13 cellular contexts compared by ENCODE assay signal in genomic region chr2:216596234-216596985, GRCh38. TPM values are rescaled to one million over a fixed set of nuclear protein-coding genes. Genes with fewer than 3 reads are reported as not detected.
A peak's percentile ranks its signal among the peaks of the same experiment; 100 is the strongest.
DNase-seq lines count a peak whose midpoint lies in the region; ATAC-seq, FAIRE-seq and TF ChIP-seq lines count a peak whose summit lies in the region.
"Had no signal": no experiment of that assay in that cellular context is flagged by ENCODE, and none has a peak within 500 bp of the region (broad histone marks: within the 10 kb centered on the region; RNA-seq: fewer than 3 reads in every experiment).

No MANE protein-coding gene starts in this region.

- peak overlapping the region; percentile 4 for H2AFZ ChIP-seq in endothelial cell of umbilical vein (ENCODE audit: low read depth, low read length)
- H2AFZ ChIP-seq: parathyroid adenoma had no signal

- DNase-seq in NCI-H1105 treated with DMSO at 0.1 percent for 48 hours (lab: John Stamatoyannopoulos, UW) (peak; percentile 27), NCI-H1105 (lab: John Stamatoyannopoulos, UW) (no peak), NCI-H446 treated with DMSO at 0.1 percent for 48 hours (lab: John Stamatoyannopoulos, UW) (peak; percentile 81), endothelial cell of umbilical vein (ENCODE audit: low read depth, low spot score) (peak; percentile 54), sciatic nerve (ENCODE audit: low spot score) (no peak), Peyer's patch (no peak), kidney (no peak)
- DNase-seq: activated gamma-delta T cell treated with Interleukin-2 at 50 U/mL for 16 hours had no signal

- CTCF ChIA-PET in endothelial cell of umbilical vein (lab: Charles Lee): no interaction called here

- dilution Hi-C loops in endothelial cell of umbilical vein (cut with MboI; ENCODE audit: extremely low pct_ligation_motif_present, low sequenced_read_pairs): no loop called here

- no peaks in the 10 kb centered on the region for H3K79me2 ChIP-seq in endothelial cell of umbilical vein (ENCODE audit: control insufficient read depth, insufficient read depth, low read length)
- H3K79me2 ChIP-seq: parathyroid adenoma had no signal

- no peaks in the 10 kb centered on the region for H4K20me1 ChIP-seq in endothelial cell of umbilical vein (replicated peaks; ENCODE audit: control insufficient read depth, extremely low read depth, insufficient read depth, low read length)

- peaks cover 10% of the 10 kb centered on the region for H3K4me1 ChIP-seq in endothelial cell of umbilical vein (ENCODE audit: control insufficient read depth, extremely low read depth, insufficient read depth, low read length)
- no peaks in the 10 kb centered on the region for H3K4me1 ChIP-seq in Peyer's patch
- H3K4me1 ChIP-seq in kidney (ENCODE audit: control insufficient read depth in 1 of 2, insufficient read depth in 1 of 2, low read depth in 1 of 2, low read length in 2 of 2): peaks cover 7 to 11% of the 10 kb centered on the region in 2 donors
- H3K4me1 ChIP-seq: A549, parathyroid adenoma had no signal

- intact Hi-C loops in endothelial cell of umbilical vein (cut with micrococcal nuclease): loop anchor here (5.0 kb wide), 1 partner anchor 71 kb away; no protein-coding TSS in a partner anchor
- intact Hi-C loops in sciatic nerve (cut with DNase I): no loop called here
- intact Hi-C loops in kidney (cut with DNase I): no loop called here

- H3K9me3 ChIP-seq in endothelial cell of umbilical vein (replicated peaks; ENCODE audit: control insufficient read depth, insufficient read depth, low read length) (no peaks in the 10 kb centered on the region), Peyer's patch (no peaks in the 10 kb centered on the region), kidney (ENCODE audit: control insufficient read depth in 1 of 2, low read length in 2 of 2) (no peaks in the 10 kb centered on the region)
- H3K9me3 ChIP-seq: A549, gastroesophageal sphincter had no signal

- H3K27ac ChIP-seq in endothelial cell of umbilical vein (ENCODE audit: insufficient read depth, low read depth, low read length) (no peak overlapping the region), Peyer's patch (no peak overlapping the region), kidney (ENCODE audit: low read depth in 2 of 2, low read length in 2 of 2) (no peak overlapping the region)
- H3K27ac ChIP-seq: A549, KMS-11, parathyroid adenoma had no signal

- POLR2A ChIA-PET in endothelial cell of umbilical vein (lab: Charles Lee): no interaction called here

- H3K36me3 ChIP-seq in endothelial cell of umbilical vein (ENCODE audit: control insufficient read depth in 2 of 2, extremely low read depth in 1 of 2, insufficient read depth in 2 of 2, low read length in 2 of 2) (no peaks in the 10 kb centered on the region), Peyer's patch (no peaks in the 10 kb centered on the region), kidney (ENCODE audit: control insufficient read depth in 1 of 2, insufficient read depth in 2 of 2, low read length in 2 of 2) (no peaks in the 10 kb centered on the region)
- H3K36me3 ChIP-seq: gastroesophageal sphincter had no signal

- ATAC-seq in sciatic nerve: peak; percentile 62
- no peak for ATAC-seq in GM19463 (IDR thresholded peaks at IDR 0.05; ENCODE audit: unreplicated experiment)
- ATAC-seq: A549, gastroesophageal sphincter had no signal

- H3K27me3 ChIP-seq in endothelial cell of umbilical vein (ENCODE audit: control insufficient read depth in 2 of 2, insufficient read depth in 2 of 2, low read length in 2 of 2) (no peaks in the 10 kb centered on the region), Peyer's patch (no peaks in the 10 kb centered on the region)
- H3K27me3 ChIP-seq: gastroesophageal sphincter had no signal

- H3K9me1 ChIP-seq in endothelial cell of umbilical vein (replicated peaks; ENCODE audit: control insufficient read depth, extremely low read depth, insufficient read depth, low read length): no peaks in the 10 kb centered on the region

- no peak for TF ChIP-seq CTCF in endothelial cell of umbilical vein (IDR thresholded peaks at IDR 0.05; ENCODE audit: extremely low read depth in 1 of 2, insufficient read depth in 1 of 2, low read depth in 1 of 2, low read length in 2 of 2)
- TF ChIP-seq CTCF in Peyer's patch (IDR thresholded peaks at IDR 0.05): no peak
- TF ChIP-seq CTCF in kidney (IDR thresholded peaks at IDR 0.05; ENCODE audit: borderline replicate concordance, extremely low read depth, insufficient read depth): no peak

- FAIRE-seq in endothelial cell of umbilical vein (lab: Jason Lieb, UNC) (peak; percentile 78), kidney (lab: Jason Lieb, UNC) (no peak)
- FAIRE-seq: A549 had no signal

- no peak overlapping the region for H3K4me3 ChIP-seq in endothelial cell of umbilical vein (replicated peaks in 1 of 3; ENCODE audit: insufficient read depth in 1 of 3, low read depth in 1 of 3, low read length in 3 of 3)
- H3K4me3 ChIP-seq in Peyer's patch: no peak overlapping the region
- no peak overlapping the region for H3K4me3 ChIP-seq in kidney (ENCODE audit: low read length in 2 of 2)
- H3K4me3 ChIP-seq: A549, gastroesophageal sphincter had no signal

- no peak overlapping the region for H3K9ac ChIP-seq in endothelial cell of umbilical vein (replicated peaks; ENCODE audit: extremely low read depth, insufficient read depth, low read length)
- no peak overlapping the region for H3K9ac ChIP-seq in kidney (ENCODE audit: low read length in 2 of 2)
- H3K9ac ChIP-seq: KMS-11, parathyroid adenoma had no signal

- no peak for TF ChIP-seq POLR2A in endothelial cell of umbilical vein (IDR thresholded peaks at IDR 0.05; ENCODE audit: low read depth, low read length)
- TF ChIP-seq POLR2A in Peyer's patch (IDR thresholded peaks at IDR 0.05): no peak

- BruUV-seq in endothelial cell of umbilical vein (replicated peaks; lab: Mats Ljungman, UMichigan): no TSS peak

- peak overlapping the region; percentile 31 for H3K4me2 ChIP-seq in endothelial cell of umbilical vein (ENCODE audit: insufficient read depth, low read length)
- H3K4me2 ChIP-seq: A549, KMS-11 had no signal

TF ChIP-seq in endothelial cell of umbilical vein, 7 proteins besides CTCF, POLR2A, EP300 and RAD21:
- no peak for TF ChIP-seq MYC (IDR thresholded peaks at IDR 0.05; ENCODE audit: low read depth, low read length)

RNA-seq across cellular contexts. Expression of gene IGFBP2, which starts 36.8 kb away (rescaled TPM):
- total RNA-seq in endothelial cell of umbilical vein (212 and 229 TPM in 2 replicates), sciatic nerve (40.2 TPM), Peyer's patch (10 to 100 TPM; 24.8 to 51.9 (median 44.6) TPM), kidney (53.7 TPM)
- polyA plus RNA-seq in endothelial cell of umbilical vein (261 and 387 TPM in 2 replicates), kidney (ENCODE audit: insufficient read depth, low read depth, low replicate concordance) (369 TPM)
- 176 and 229 TPM in 2 replicates for polyA plus RNA-seq in endothelial cell of umbilical vein (2011; cell fraction: cytosol; rRNA removed)
- 67.7 and 72.0 TPM in 2 replicates for polyA plus RNA-seq in endothelial cell of umbilical vein (2011; cell fraction: nucleus; rRNA removed)
- polyA plus RNA-seq in endothelial cell of umbilical vein (2012): 165 and 239 TPM in 2 replicates
- polyA minus RNA-seq in endothelial cell of umbilical vein: 54.2 and 57.8 TPM in 2 replicates
- polyA minus RNA-seq in endothelial cell of umbilical vein (2011; cell fraction: cytosol; rRNA and poly(A)+ RNA removed): not detected
- polyA minus RNA-seq in endothelial cell of umbilical vein (2011; cell fraction: nucleus; rRNA and poly(A)+ RNA removed): 9.4 and 17.5 TPM in 2 replicates

Comparison
In these comparisons a context has a peak if more than half of its experiments do, and no peak if none do; other contexts are left out.
1. DNase-seq: peak in NCI-H1105 treated with DMSO at 0.1 percent for 48 hours (single experiment), NCI-H446 treated with DMSO at 0.1 percent for 48 hours (single experiment) and endothelial cell of umbilical vein (single experiment); none in NCI-H1105 (single experiment), sciatic nerve (single experiment), Peyer's patch (0 of 3) and kidney (single experiment).